9 cellular contexts compared by ENCODE assay signal in the genomic region with DNA sequence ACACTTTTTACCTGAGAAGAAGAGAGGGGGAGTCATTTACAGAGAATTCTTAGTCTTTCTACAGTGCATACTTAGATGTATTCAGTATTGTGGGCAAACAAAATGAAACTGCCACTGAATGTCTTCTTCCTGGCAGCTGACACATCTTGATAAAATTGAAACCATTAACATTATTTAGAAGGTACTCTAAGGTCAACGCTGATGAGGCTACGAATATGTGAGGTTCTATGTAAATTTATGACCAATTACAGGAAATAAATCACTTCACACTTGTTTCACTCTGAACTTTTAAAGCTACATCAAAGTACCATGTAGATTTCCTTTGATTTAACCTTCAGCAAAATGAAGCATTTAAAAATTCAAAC. TPM values are rescaled to one million over a fixed set of nuclear protein-coding genes. Genes with fewer than 3 reads are reported as not detected.
DNase-seq lines count a peak whose midpoint lies in the region; ATAC-seq and TF ChIP-seq lines count a peak whose summit lies in the region.
"Had no signal": no experiment of that assay in that cellular context is flagged by ENCODE, and none has a peak within 500 bp of the region (broad histone marks: within the 10 kb centered on the region; RNA-seq: fewer than 3 reads in every experiment).

No MANE protein-coding gene starts in this region.

- DNase-seq in NCI-H146 (lab: John Stamatoyannopoulos, UW): no peak
- no peak for DNase-seq in DMS53 (lab: John Stamatoyannopoulos, UW)
- no peak for DNase-seq in RWPE1 (ENCODE audit: low spot score)

- no peaks in the 10 kb centered on the region for H3K27me3 ChIP-seq in BLaER1 treated with 17β-estradiol and CSF1 and Interleukin-3, amounts not matched to agents 10 nM and 100 nM
- H3K27me3 ChIP-seq in gastroesophageal sphincter: no peaks in the 10 kb centered on the region

- H3K27ac ChIP-seq in BLaER1 treated with 17β-estradiol and CSF1 and Interleukin-3, amounts not matched to agents 10 nM and 100 nM: peak overlapping the region in 1 of 11 experiments; percentile 25; a peak in 2 of 22 replicates
- H3K27ac ChIP-seq in RWPE1: no peak overlapping the region
- no peak overlapping the region for H3K27ac ChIP-seq in gastroesophageal sphincter

- peak overlapping the region; percentile 75 for H3K4me3 Mint-ChIP-seq in activated T-helper 17 cell treated with anti-CD3 and anti-CD28 coated beads, Interleukin-2, amount 50 U/mL, for 72 hours

- peaks cover 8 to 19% (median 12%) of the 10 kb centered on the region in 11 experiments; a peak in 17 of 22 replicates for H3K9me3 ChIP-seq in BLaER1 treated with 17β-estradiol and CSF1 and Interleukin-3, amounts not matched to agents 10 nM and 100 nM (replicated peaks in 1 of 11)
- no peaks in the 10 kb centered on the region for H3K9me3 ChIP-seq in gastroesophageal sphincter

- H3K27ac Mint-ChIP-seq in activated T-helper 17 cell treated with anti-CD3 and anti-CD28 coated beads, Interleukin-2, amount 50 U/mL, for 72 hours: peak overlapping the region; percentile 95

- no peak overlapping the region; a peak in 1 of 22 replicates for H3K9ac ChIP-seq in BLaER1 treated with 17β-estradiol and CSF1 and Interleukin-3, amounts not matched to agents 10 nM and 100 nM

- TF ChIP-seq POLR2A in gastroesophageal sphincter (IDR thresholded peaks at IDR 0.05): no peak

- CTCF ChIA-PET in RWPE1 (lab: Yijun Ruan, JAX): no interaction called here

- H3K4me1 ChIP-seq in BLaER1 treated with 17β-estradiol and CSF1 and Interleukin-3, amounts not matched to agents 10 nM and 100 nM: peaks cover 15 to 32% (median 28%) of the 10 kb centered on the region in 10 experiments
- peaks cover 0 to 7% (median 0%) of the 10 kb centered on the region in 3 donors for H3K4me1 ChIP-seq in gastroesophageal sphincter

- H3K4me1 Mint-ChIP-seq in activated T-helper 17 cell treated with anti-CD3 and anti-CD28 coated beads, Interleukin-2, amount 50 U/mL, for 72 hours: peaks cover 46% of the 10 kb centered on the region

- no peaks in the 10 kb centered on the region for H4K20me1 ChIP-seq in BLaER1 treated with 17β-estradiol and CSF1 and Interleukin-3, amounts not matched to agents 10 nM and 100 nM

- peak overlapping the region; percentile 6 to 71 (median 48); a peak in 18 of 22 replicates for H3K4me2 ChIP-seq in BLaER1 treated with 17β-estradiol and CSF1 and Interleukin-3, amounts not matched to agents 10 nM and 100 nM

- peaks cover 9% of the 10 kb centered on the region for H3K9me3 Mint-ChIP-seq in activated T-helper 17 cell treated with anti-CD3 and anti-CD28 coated beads, Interleukin-2, amount 50 U/mL, for 72 hours

- no peak overlapping the region for H3K4me3 ChIP-seq in BLaER1 treated with 17β-estradiol and CSF1 and Interleukin-3, amounts not matched to agents 10 nM and 100 nM
- no peak overlapping the region for H3K4me3 ChIP-seq in gastroesophageal sphincter

- H3K27me3 Mint-ChIP-seq in activated T-helper 17 cell treated with anti-CD3 and anti-CD28 coated beads, Interleukin-2, amount 50 U/mL, for 72 hours: no peaks in the 10 kb centered on the region

- POLR2A ChIA-PET in RWPE1 (lab: Yijun Ruan, JAX; ENCODE audit: low non-redundant PET): no interaction called here

- ATAC-seq in GM19035 (IDR thresholded peaks at IDR 0.05; ENCODE audit: unreplicated experiment): peak; percentile 68
- ATAC-seq in HG03064 (IDR thresholded peaks at IDR 0.05; ENCODE audit: low read depth, unreplicated experiment): peak; percentile 70
- ATAC-seq in activated T-helper 17 cell treated with anti-CD3 and anti-CD28 coated beads, Interleukin-2, amount 50 U/mL, for 72 hours (replicated peaks): peak; percentile 65
- ATAC-seq in gastroesophageal sphincter: no peak

- H3K36me3 Mint-ChIP-seq in activated T-helper 17 cell treated with anti-CD3 and anti-CD28 coated beads, Interleukin-2, amount 50 U/mL, for 72 hours (ENCODE audit: low read depth): peaks cover 71% of the 10 kb centered on the region

- H3K36me3 ChIP-seq in BLaER1 treated with 17β-estradiol and CSF1 and Interleukin-3, amounts not matched to agents 10 nM and 100 nM: peaks cover 0 to 38% (median 0%) of the 10 kb centered on the region in 11 experiments; a peak in 4 of 22 replicates
- H3K36me3 ChIP-seq in gastroesophageal sphincter: no peaks in the 10 kb centered on the region

- no peak for TF ChIP-seq EP300 in gastroesophageal sphincter (IDR thresholded peaks at IDR 0.05)

- TF ChIP-seq CTCF in RWPE1 (conservative IDR thresholded peaks at IDR 0.05; ENCODE audit: low read depth) (no peak), gastroesophageal sphincter (IDR thresholded peaks at IDR 0.05) (no peak)

- WGBS in gastroesophageal sphincter (ENCODE audit: low coverage in 1 of 2), 2 donors: 25 to 38% methylated on average over 2 of the region's 2 CpGs

RNA-seq across cellular contexts. Expression of gene GFI1, which starts 51.3 kb away (rescaled TPM):
- total RNA-seq in activated T-helper 17 cell treated with anti-CD3 and anti-CD28 coated beads, Interleukin-2, amount 50 U/mL, for 72 hours: 10 to 100 TPM; 33.0 to 38.6 TPM
- total RNA-seq in gastroesophageal sphincter: under 1 TPM in 3 of 4 donors, not detected in 1; 0.27 to 0.94 (median 0.59) TPM
- total RNA-seq: lung microvascular endothelial cell had no signal

Comparison
In these comparisons a context has a peak if more than half of its experiments do, and no peak if none do; other contexts are left out.
1. RNA of gene GFI1, which starts 51.3 kb away (total RNA-seq): 33.0 to 38.6 TPM in activated T-helper 17 cell treated with anti-CD3 and anti-CD28 coated beads, Interleukin-2, amount 50 U/mL, for 72 hours; 0.27 to 0.94 TPM in gastroesophageal sphincter; every median in the first group is over 10 times any median in the second.